Comparison of ENCODE assay signal across 23 cellular contexts in the genomic region with DNA sequence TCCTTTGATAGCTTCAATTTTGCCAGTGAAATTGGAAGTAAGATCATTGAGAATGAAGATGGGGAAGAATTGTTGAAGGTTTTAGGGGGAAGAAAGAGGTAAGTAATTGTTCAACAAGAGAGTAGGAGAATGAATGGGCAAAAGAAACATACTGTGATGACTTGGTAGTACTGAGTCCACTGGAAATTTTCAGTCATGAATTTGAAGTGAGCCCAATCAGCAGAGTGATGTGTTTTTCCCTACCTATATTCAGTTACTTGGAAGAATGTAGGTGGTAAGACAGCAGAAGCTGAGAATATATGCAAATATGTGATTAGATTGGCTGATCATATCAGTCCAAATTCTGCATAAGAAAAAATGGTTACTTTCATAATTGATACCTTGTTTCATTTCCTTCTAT.
"Had no signal": no experiment of that assay in that cellular context is flagged by ENCODE, and none has a peak within 500 bp of the region (broad histone marks: within the 10 kb centered on the region; RNA-seq: fewer than 3 reads in every experiment).

No MANE protein-coding gene starts in this region.

- H3K36me3 ChIP-seq: left ventricle myocardium inferior, neural progenitor cell, ovary, tibial nerve, upper lobe of right lung, vagina had no signal

- H3K4me3 ChIP-seq: dorsolateral prefrontal cortex, hepatocyte, left ventricle myocardium inferior, lung, neural progenitor cell, ovary, testis, tibial nerve, upper lobe of right lung, vagina had no signal

- ATAC-seq: left cardiac atrium; natural killer cell treated with Interleukin-12 subunit alpha and Interleukin-12 subunit beta and Interleukin-15 and Interleukin-18, amount 100 ng/mL, for 72 hours; right cardiac atrium; upper lobe of right lung had no signal

- H3K36me3 Mint-ChIP-seq: natural killer cell treated with Interleukin-12 subunit alpha and Interleukin-12 subunit beta and Interleukin-15 and Interleukin-18, amount 100 ng/mL, for 72 hours; neural progenitor cell had no signal

- H3K9me3 Mint-ChIP-seq: neural progenitor cell had no signal

- H3K4me3 Mint-ChIP-seq: natural killer cell treated with Interleukin-12 subunit alpha and Interleukin-12 subunit beta and Interleukin-15 and Interleukin-18, amount 100 ng/mL, for 72 hours; neural progenitor cell had no signal

- H3K9me3 ChIP-seq: left ventricle myocardium inferior, ovary, testis, tibial nerve, upper lobe of right lung, vagina had no signal

- H3K27me3 ChIP-seq: dorsolateral prefrontal cortex, hepatocyte, neural progenitor cell, ovary, testis, tibial nerve, upper lobe of right lung, vagina had no signal

- DNase-seq: dorsolateral prefrontal cortex; effector CD8-positive, alpha-beta T cell; foreskin melanocyte; head of caudate nucleus; kidney; left cardiac atrium; left ventricle myocardium inferior; mesenchymal stem cell; midbrain; nucleus accumbens; ovary; right cardiac atrium; small intestine; stimulated activated CD4-positive, alpha-beta T cell treated with anti-CD3 and anti-CD28 coated beads, Interleukin-12 subunit alpha, Interleukin-12 subunit beta, amount 100 ng/mL, for 4 hours; testis; upper lobe of right lung had no signal

- H3K4me1 ChIP-seq: left ventricle myocardium inferior, testis, tibial nerve, upper lobe of right lung, vagina had no signal

- H3K27me3 Mint-ChIP-seq: stimulated activated naive CD8-positive, alpha-beta T cell treated with anti-CD3 and anti-CD28 coated beads, Interleukin-15, Interleukin-2, amounts not matched to agents 100 ng/mL and 50 ng/mL, for 24 hours had no signal

- H3K27ac Mint-ChIP-seq: natural killer cell treated with Interleukin-12 subunit alpha and Interleukin-12 subunit beta and Interleukin-15 and Interleukin-18, amount 100 ng/mL, for 72 hours; neural progenitor cell had no signal

- H3K27ac ChIP-seq: dorsolateral prefrontal cortex, hepatocyte, left ventricle myocardium inferior, neural progenitor cell, ovary, testis, tibial nerve, upper lobe of right lung, vagina had no signal
